11 cellular contexts compared by ENCODE assay signal in genomic region chr10:72295330-72295910, GRCh38. TPM values are rescaled to one million over a fixed set of nuclear protein-coding genes. Genes with fewer than 3 reads are reported as not detected.
DNase-seq lines count a peak whose midpoint lies in the region; ATAC-seq and TF ChIP-seq lines count a peak whose summit lies in the region.
"Had no signal": no experiment of that assay in that cellular context is flagged by ENCODE, and none has a peak within 500 bp of the region (broad histone marks: within the 10 kb centered on the region; RNA-seq: fewer than 3 reads in every experiment).

No MANE protein-coding gene starts in this region.

- no peaks in the 10 kb centered on the region for H3K79me2 ChIP-seq in HCT116 (ENCODE audit: insufficient read depth, low read length)

- no peak overlapping the region for H3K4me3 ChIP-seq in CD4-positive, CD25-positive, alpha-beta regulatory T cell (ENCODE audit: low read depth, low read length)
- no peak overlapping the region for H3K4me3 ChIP-seq in HCT116 (replicated peaks in 1 of 2; ENCODE audit: low read depth in 1 of 2, low read length in 2 of 2)
- H3K4me3 ChIP-seq: pancreas, thyroid gland had no signal

- DNase-seq in CD4-positive, CD25-positive, alpha-beta regulatory T cell, result no peak
- DNase-seq in HCT116 (ENCODE audit: low read depth, low spot score), result no peak
- DNase-seq in activated naive CD8-positive, alpha-beta T cell treated with anti-CD3 and anti-CD28 coated beads, Interleukin-2, amount 50 U/mL, for 24 hours, result no peak
- no peak for DNase-seq in neural crest cell (ENCODE audit: low read depth, low spot score)
- DNase-seq in sciatic nerve (ENCODE audit: low spot score), result no peak
- DNase-seq: NCI-H1105, thyroid gland had no signal

- no peak overlapping the region for H2AFZ ChIP-seq in HCT116 (ENCODE audit: low read depth, low read length, poor library complexity, severe bottlenecking)

- POLR2A ChIA-PET in HCT116 (lab: Charles Lee), result interaction anchor here (11.2 to 15.0 kb wide), 3 partner anchors 18 to 33 kb away, joined by 160 to 371 read pairs (median 180); partner anchors contain the start of gene DDIT4

- TF ChIP-seq CTCF in HCT116 (IDR thresholded peaks at IDR 0.05 in 2 of 3, conservative IDR thresholded peaks at IDR 0.05 in 1 of 3; ENCODE audit: borderline replicate concordance in 1 of 3, insufficient read depth in 1 of 3, low read depth in 2 of 3, low read length in 2 of 3) (no peak), neural crest cell (conservative IDR thresholded peaks at IDR 0.05) (no peak)

- peak overlapping the region; percentile 57 to 89 (median 68) for H3K4me3 Mint-ChIP-seq in CD4-positive, CD25-positive, alpha-beta regulatory T cell
- H3K4me3 Mint-ChIP-seq in activated naive CD8-positive, alpha-beta T cell treated with anti-CD3 and anti-CD28 coated beads, Interleukin-2, amount 50 U/mL, for 24 hours, result peak overlapping the region; percentile 72
- H3K4me3 Mint-ChIP-seq in neural crest cell, result peak overlapping the region; percentile 79

- no peaks in the 10 kb centered on the region for H3K36me3 Mint-ChIP-seq in CD4-positive, CD25-positive, alpha-beta regulatory T cell
- peaks cover 4% of the 10 kb centered on the region for H3K36me3 Mint-ChIP-seq in activated naive CD8-positive, alpha-beta T cell treated with anti-CD3 and anti-CD28 coated beads, Interleukin-2, amount 50 U/mL, for 24 hours (ENCODE audit: low read depth)
- H3K36me3 Mint-ChIP-seq in neural crest cell (ENCODE audit: low read depth), result no peaks in the 10 kb centered on the region

- H3K4me1 ChIP-seq in CD4-positive, CD25-positive, alpha-beta regulatory T cell (ENCODE audit: control insufficient read depth, insufficient read depth, low read length, poor library complexity, severe bottlenecking), result peaks cover 48% of the 10 kb centered on the region
- peaks cover 50 to 88% of the 10 kb centered on the region in 2 experiments for H3K4me1 ChIP-seq in HCT116 (ENCODE audit: control insufficient read depth in 1 of 2, insufficient read depth in 2 of 2, low read length in 2 of 2)

- no peaks in the 10 kb centered on the region for H3K9me3 Mint-ChIP-seq in CD4-positive, CD25-positive, alpha-beta regulatory T cell
- H3K9me3 Mint-ChIP-seq in activated naive CD8-positive, alpha-beta T cell treated with anti-CD3 and anti-CD28 coated beads, Interleukin-2, amount 50 U/mL, for 24 hours, result no peaks in the 10 kb centered on the region
- H3K9me3 Mint-ChIP-seq in neural crest cell, result no peaks in the 10 kb centered on the region

- 0 out of 2 replicates have a peak overlapping the region, but pooled peaks have one; percentile 87 for H3K9ac ChIP-seq in HCT116 (ENCODE audit: low read length)

- H3K27me3 ChIP-seq in CD4-positive, CD25-positive, alpha-beta regulatory T cell (ENCODE audit: control insufficient read depth, insufficient read depth, low read length), result no peaks in the 10 kb centered on the region
- H3K27me3 ChIP-seq in HCT116 (ENCODE audit: insufficient read depth, low read length), result no peaks in the 10 kb centered on the region
- H3K27me3 ChIP-seq: pancreas, thyroid gland had no signal

- H3K4me2 ChIP-seq in HCT116 (ENCODE audit: low read length), result peak overlapping the region; percentile 76

- peaks cover 7% of the 10 kb centered on the region for H3K27me3 Mint-ChIP-seq in CD4-positive, CD25-positive, alpha-beta regulatory T cell
- H3K27me3 Mint-ChIP-seq in activated naive CD8-positive, alpha-beta T cell treated with anti-CD3 and anti-CD28 coated beads, Interleukin-2, amount 50 U/mL, for 24 hours, result peaks cover 3% of the 10 kb centered on the region
- H3K27me3 Mint-ChIP-seq in neural crest cell (ENCODE audit: low read depth), result no peaks in the 10 kb centered on the region

- TF ChIP-seq RAD21 in HCT116 (IDR thresholded peaks at IDR 0.05; ENCODE audit: low read depth), result no peak

- H3K27ac Mint-ChIP-seq in CD4-positive, CD25-positive, alpha-beta regulatory T cell, result peak overlapping the region; percentile 92 to 100 (median 99)
- H3K27ac Mint-ChIP-seq in activated naive CD8-positive, alpha-beta T cell treated with anti-CD3 and anti-CD28 coated beads, Interleukin-2, amount 50 U/mL, for 24 hours, result peak overlapping the region; percentile 100
- H3K27ac Mint-ChIP-seq in neural crest cell (ENCODE audit: unreplicated experiment), result peak overlapping the region; percentile 78

- H3K36me3 ChIP-seq in CD4-positive, CD25-positive, alpha-beta regulatory T cell (ENCODE audit: control insufficient read depth, insufficient read depth, low read length), result no peaks in the 10 kb centered on the region
- H3K36me3 ChIP-seq in HCT116 (ENCODE audit: control insufficient read depth in 1 of 2, insufficient read depth in 2 of 2, low read length in 2 of 2), result no peaks in the 10 kb centered on the region
- H3K36me3 ChIP-seq: pancreas, thyroid gland had no signal

- peak overlapping the region; percentile 99 for H3K27ac ChIP-seq in CD4-positive, CD25-positive, alpha-beta regulatory T cell (ENCODE audit: insufficient read depth, low read length, poor library complexity, severe bottlenecking)
- H3K27ac ChIP-seq in HCT116 (ENCODE audit: low read depth, low read length), result peak overlapping the region; percentile 98
- H3K27ac ChIP-seq: pancreas, thyroid gland had no signal

- TF ChIP-seq POLR2A in HCT116 (IDR thresholded peaks at IDR 0.05; ENCODE audit: borderline replicate concordance, extremely low read depth, insufficient read depth, insufficient read length), result peak; percentile 4

- ATAC-seq in CD4-positive, CD25-positive, alpha-beta regulatory T cell (ENCODE audit: low read depth in 2 of 2), result no peak
- ATAC-seq in HCT116 (no peak), HG02623 (IDR thresholded peaks at IDR 0.05; ENCODE audit: unreplicated experiment) (no peak), HG02840 (IDR thresholded peaks at IDR 0.05; ENCODE audit: low FRiP score, unreplicated experiment) (no peak), HG03354 (IDR thresholded peaks at IDR 0.05; ENCODE audit: poor library complexity, severe bottlenecking, unreplicated experiment) (no peak), sciatic nerve (no peak)
- no peak for ATAC-seq in activated naive CD8-positive, alpha-beta T cell treated with anti-CD3 and anti-CD28 coated beads, Interleukin-2, amount 50 U/mL, for 24 hours

- H3K4me1 Mint-ChIP-seq in CD4-positive, CD25-positive, alpha-beta regulatory T cell, result peaks cover 11 to 69% (median 43%) of the 10 kb centered on the region in 4 donors
- H3K4me1 Mint-ChIP-seq in activated naive CD8-positive, alpha-beta T cell treated with anti-CD3 and anti-CD28 coated beads, Interleukin-2, amount 50 U/mL, for 24 hours, result peaks cover 84% of the 10 kb centered on the region
- peaks cover 25% of the 10 kb centered on the region for H3K4me1 Mint-ChIP-seq in neural crest cell

- CTCF ChIA-PET in HCT116 (lab: Charles Lee), result no interaction called here

- intact Hi-C loops in HCT116 (cut with micrococcal nuclease), result no loop called here
- intact Hi-C loops in sciatic nerve (cut with DNase I), result no loop called here

- no peaks in the 10 kb centered on the region for H3K9me2 ChIP-seq in HCT116 (ENCODE audit: insufficient read depth)

- RAD21 ChIA-PET in HCT116 (lab: Charles Lee; ENCODE audit: low non-redundant PET in 1 of 2, low total read pairs in 2 of 2, uncharacterized antibody in 2 of 2, unreplicated experiment in 2 of 2), result interaction anchor here in 1 of 2 experiments (0.7 kb wide), 1 partner anchor 34 kb away, joined by 8 read pairs; no protein-coding TSS in a partner anchor

- no peaks in the 10 kb centered on the region for H3K9me3 ChIP-seq in CD4-positive, CD25-positive, alpha-beta regulatory T cell (ENCODE audit: control insufficient read depth in 2 of 2, low read length in 2 of 2)
- H3K9me3 ChIP-seq in HCT116 (ENCODE audit: control insufficient read depth in 1 of 2, insufficient read depth in 1 of 2, low read depth in 1 of 2, low read length in 2 of 2), result no peaks in the 10 kb centered on the region
- H3K9me3 ChIP-seq: pancreas, thyroid gland had no signal

- BruUV-seq in HCT116 (replicated peaks; lab: Mats Ljungman, UMichigan), result no TSS peak

- no peaks in the 10 kb centered on the region for H4K20me1 ChIP-seq in HCT116 (ENCODE audit: insufficient read depth)

TF ChIP-seq in HCT116, 20 proteins besides CTCF, POLR2A, EP300 and RAD21 (continues in another document):
- TF ChIP-seq YY1 (IDR thresholded peaks at IDR 0.05; ENCODE audit: extremely low read depth, insufficient replicate concordance, low read depth, low read length), result no peak
- no peak for TF ChIP-seq ZFX (IDR thresholded peaks at IDR 0.05)
- no peak for TF ChIP-seq EZH2phosphoT487 (IDR thresholded peaks at IDR 0.05; ENCODE audit: borderline replicate concordance)
- TF ChIP-seq TCF7L2 (IDR thresholded peaks at IDR 0.05; ENCODE audit: borderline replicate concordance, extremely low read depth, insufficient read depth, insufficient read length), result no peak
- TF ChIP-seq CEBPB (IDR thresholded peaks at IDR 0.05; ENCODE audit: low read depth), result no peak
- TF ChIP-seq, protein P1, sequence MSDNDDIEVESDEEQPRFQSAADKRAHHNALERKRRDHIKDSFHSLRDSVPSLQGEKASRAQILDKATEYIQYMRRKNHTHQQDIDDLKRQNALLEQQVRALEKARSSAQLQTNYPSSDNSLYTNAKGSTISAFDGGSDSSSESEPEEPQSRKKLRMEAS (IDR thresholded peaks at IDR 0.05), result no peak
- TF ChIP-seq CBX3 (IDR thresholded peaks at IDR 0.05; ENCODE audit: low read depth), result no peak
- TF ChIP-seq JUND (IDR thresholded peaks at IDR 0.05), result no peak
- TF ChIP-seq EGR1 (IDR thresholded peaks at IDR 0.05; ENCODE audit: low read depth), result no peak
- no peak for TF ChIP-seq SIN3A (IDR thresholded peaks at IDR 0.05; ENCODE audit: low read depth)
- TF ChIP-seq ELF1 (IDR thresholded peaks at IDR 0.05; ENCODE audit: borderline replicate concordance, low read depth), result no peak
- TF ChIP-seq, protein P2, sequence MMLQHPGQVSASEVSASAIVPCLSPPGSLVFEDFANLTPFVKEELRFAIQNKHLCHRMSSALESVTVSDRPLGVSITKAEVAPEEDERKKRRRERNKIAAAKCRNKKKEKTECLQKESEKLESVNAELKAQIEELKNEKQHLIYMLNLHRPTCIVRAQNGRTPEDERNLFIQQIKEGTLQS (IDR thresholded peaks at IDR 0.05), result no peak

RNA-seq across cellular contexts. Expression of gene DDIT4, which starts 21.7 kb away (rescaled TPM):
- 403 TPM for total RNA-seq in CD4-positive, CD25-positive, alpha-beta regulatory T cell
- 100 to 1,000 TPM in 1 of 4 donors, 10 to 100 TPM in 3; 62.1 to 123 (median 76.6) TPM for polyA plus RNA-seq in CD4-positive, CD25-positive, alpha-beta regulatory T cell
- total RNA-seq in HCT116 (2021; ENCODE audit: unreplicated experiment), result 462 TPM
- 1,030 and 1,103 TPM in 2 replicates for polyA plus RNA-seq in HCT116 (2012)
- total RNA-seq in neural crest cell, result 68.6 and 80.1 TPM in 2 replicates
- 232 TPM for total RNA-seq in sciatic nerve

RNA-seq across cellular contexts. Expression of gene DNAJB12, which starts 59.3 kb away (rescaled TPM):
- 40.2 TPM for total RNA-seq in CD4-positive, CD25-positive, alpha-beta regulatory T cell
- 10 to 100 TPM; 17.8 to 24.4 (median 19.9) TPM for polyA plus RNA-seq in CD4-positive, CD25-positive, alpha-beta regulatory T cell
- total RNA-seq in HCT116 (2021; ENCODE audit: unreplicated experiment) (25.8 TPM), neural crest cell (32.4 and 36.5 TPM in 2 replicates), sciatic nerve (50.0 TPM)
- polyA plus RNA-seq in HCT116 (2012), result 19.8 and 23.4 TPM in 2 replicates
